ENCODE assay signal across 9 cellular contexts in genomic region chr4:55684276-55684675, GRCh38. TPM values are rescaled to one million over a fixed set of nuclear protein-coding genes. Genes with fewer than 3 reads are reported as not detected.
"Had no signal": no experiment of that assay in that cellular context is flagged by ENCODE, and none has a peak within 500 bp of the region (broad histone marks: within the 10 kb centered on the region; RNA-seq: fewer than 3 reads in every experiment).

No MANE protein-coding gene starts in this region.

- ATAC-seq: GM12878 had no signal

- DNase-seq: GDM1, GF-D8 had no signal

- H3K4me3 ChIP-seq: GM12878 had no signal

- FAIRE-seq: G401.6, GM12878, GM12891, GM12892, GM18507, GM19239 had no signal

RNA-seq across cellular contexts. Expression of gene NMU, which starts 48.2 kb away (rescaled TPM):
- total RNA-seq: G401, GM12878 had no signal
